Comparison of ENCODE assay signal across 3 cellular contexts in genomic region chr20:29448806-29449470, GRCh38.
TF ChIP-seq lines count a peak whose summit lies in the region.

No MANE protein-coding gene starts in this region.

TF ChIP-seq in SK-N-SH, 30 proteins besides CTCF, POLR2A, EP300 and RAD21 (continued from another document):
- no peak for TF ChIP-seq CHD2 (IDR thresholded peaks at IDR 0.05; ENCODE audit: low read length, partially characterized antibody)
- no peak for TF ChIP-seq FOXJ3 (CRISPR knock-in tag; IDR thresholded peaks at IDR 0.05)
- TF ChIP-seq, protein P1, sequence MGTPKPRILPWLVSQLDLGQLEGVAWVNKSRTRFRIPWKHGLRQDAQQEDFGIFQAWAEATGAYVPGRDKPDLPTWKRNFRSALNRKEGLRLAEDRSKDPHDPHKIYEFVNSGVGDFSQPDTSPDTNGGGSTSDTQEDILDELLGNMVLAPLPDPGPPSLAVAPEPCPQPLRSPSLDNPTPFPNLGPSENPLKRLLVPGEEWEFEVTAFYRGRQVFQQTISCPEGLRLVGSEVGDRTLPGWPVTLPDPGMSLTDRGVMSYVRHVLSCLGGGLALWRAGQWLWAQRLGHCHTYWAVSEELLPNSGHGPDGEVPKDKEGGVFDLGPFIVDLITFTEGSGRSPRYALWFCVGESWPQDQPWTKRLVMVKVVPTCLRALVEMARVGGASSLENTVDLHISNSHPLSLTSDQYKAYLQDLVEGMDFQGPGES (IDR thresholded peaks at IDR 0.05; ENCODE audit: low read depth, low read length), result no peak
- TF ChIP-seq YY1 (IDR thresholded peaks at IDR 0.05; ENCODE audit: low read depth), result no peak
- TF ChIP-seq MXI1 (IDR thresholded peaks at IDR 0.05; ENCODE audit: low read depth, low read length), result no peak
- no peak for TF ChIP-seq SIN3A (IDR thresholded peaks at IDR 0.05; ENCODE audit: borderline replicate concordance, low read depth, low read length)
- TF ChIP-seq, protein P2, sequence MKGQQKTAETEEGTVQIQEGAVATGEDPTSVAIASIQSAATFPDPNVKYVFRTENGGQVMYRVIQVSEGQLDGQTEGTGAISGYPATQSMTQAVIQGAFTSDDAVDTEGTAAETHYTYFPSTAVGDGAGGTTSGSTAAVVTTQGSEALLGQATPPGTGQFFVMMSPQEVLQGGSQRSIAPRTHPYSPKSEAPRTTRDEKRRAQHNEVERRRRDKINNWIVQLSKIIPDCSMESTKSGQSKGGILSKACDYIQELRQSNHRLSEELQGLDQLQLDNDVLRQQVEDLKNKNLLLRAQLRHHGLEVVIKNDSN (IDR thresholded peaks at IDR 0.05; ENCODE audit: borderline replicate concordance, low read depth), result no peak
- TF ChIP-seq POLR2AphosphoS5 (IDR thresholded peaks at IDR 0.05; ENCODE audit: low read depth, low read length), result no peak
- no peak for TF ChIP-seq MEF2A (IDR thresholded peaks at IDR 0.05; ENCODE audit: borderline replicate concordance, low read depth)
- TF ChIP-seq, protein P3, sequence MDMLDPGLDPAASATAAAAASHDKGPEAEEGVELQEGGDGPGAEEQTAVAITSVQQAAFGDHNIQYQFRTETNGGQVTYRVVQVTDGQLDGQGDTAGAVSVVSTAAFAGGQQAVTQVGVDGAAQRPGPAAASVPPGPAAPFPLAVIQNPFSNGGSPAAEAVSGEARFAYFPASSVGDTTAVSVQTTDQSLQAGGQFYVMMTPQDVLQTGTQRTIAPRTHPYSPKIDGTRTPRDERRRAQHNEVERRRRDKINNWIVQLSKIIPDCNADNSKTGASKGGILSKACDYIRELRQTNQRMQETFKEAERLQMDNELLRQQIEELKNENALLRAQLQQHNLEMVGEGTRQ (IDR thresholded peaks at IDR 0.05; ENCODE audit: borderline replicate concordance, low read depth, low read length), result no peak

TF ChIP-seq in SK-N-SH treated with all-trans-retinoic acid at 6 μM for 48 hours, 23 proteins besides CTCF, POLR2A, EP300 and RAD21 (continued from another document and continues in another):
- TF ChIP-seq CSRNP3 (CRISPR knock-in tag; IDR thresholded peaks at IDR 0.05), result no peak
- no peak for TF ChIP-seq GLIS3 (CRISPR knock-in tag; IDR thresholded peaks at IDR 0.05)
- TF ChIP-seq TCF4 (CRISPR knock-in tag; IDR thresholded peaks at IDR 0.05; ENCODE audit: borderline replicate concordance), result no peak
- no peak for TF ChIP-seq CSDC2 (CRISPR knock-in tag; IDR thresholded peaks at IDR 0.05)
- no peak for TF ChIP-seq BACH2 (CRISPR knock-in tag; IDR thresholded peaks at IDR 0.05; ENCODE audit: borderline replicate concordance)
- no peak for TF ChIP-seq PATZ1 (CRISPR knock-in tag; IDR thresholded peaks at IDR 0.05; ENCODE audit: borderline replicate concordance)
- no peak for TF ChIP-seq TSHZ2 (CRISPR knock-in tag; IDR thresholded peaks at IDR 0.05)
- TF ChIP-seq ZNF565 (CRISPR knock-in tag; conservative IDR thresholded peaks at IDR 0.05; ENCODE audit: low read depth), result no peak
- no peak for TF ChIP-seq ZNF70 (CRISPR knock-in tag; IDR thresholded peaks at IDR 0.05)
- TF ChIP-seq POU6F1 (CRISPR knock-in tag; IDR thresholded peaks at IDR 0.05; ENCODE audit: borderline replicate concordance, low read depth), result no peak

TF ChIP-seq in GM23338, 12 proteins besides CTCF, POLR2A, EP300 and RAD21 (continued from another document):
- TF ChIP-seq, protein P4, sequence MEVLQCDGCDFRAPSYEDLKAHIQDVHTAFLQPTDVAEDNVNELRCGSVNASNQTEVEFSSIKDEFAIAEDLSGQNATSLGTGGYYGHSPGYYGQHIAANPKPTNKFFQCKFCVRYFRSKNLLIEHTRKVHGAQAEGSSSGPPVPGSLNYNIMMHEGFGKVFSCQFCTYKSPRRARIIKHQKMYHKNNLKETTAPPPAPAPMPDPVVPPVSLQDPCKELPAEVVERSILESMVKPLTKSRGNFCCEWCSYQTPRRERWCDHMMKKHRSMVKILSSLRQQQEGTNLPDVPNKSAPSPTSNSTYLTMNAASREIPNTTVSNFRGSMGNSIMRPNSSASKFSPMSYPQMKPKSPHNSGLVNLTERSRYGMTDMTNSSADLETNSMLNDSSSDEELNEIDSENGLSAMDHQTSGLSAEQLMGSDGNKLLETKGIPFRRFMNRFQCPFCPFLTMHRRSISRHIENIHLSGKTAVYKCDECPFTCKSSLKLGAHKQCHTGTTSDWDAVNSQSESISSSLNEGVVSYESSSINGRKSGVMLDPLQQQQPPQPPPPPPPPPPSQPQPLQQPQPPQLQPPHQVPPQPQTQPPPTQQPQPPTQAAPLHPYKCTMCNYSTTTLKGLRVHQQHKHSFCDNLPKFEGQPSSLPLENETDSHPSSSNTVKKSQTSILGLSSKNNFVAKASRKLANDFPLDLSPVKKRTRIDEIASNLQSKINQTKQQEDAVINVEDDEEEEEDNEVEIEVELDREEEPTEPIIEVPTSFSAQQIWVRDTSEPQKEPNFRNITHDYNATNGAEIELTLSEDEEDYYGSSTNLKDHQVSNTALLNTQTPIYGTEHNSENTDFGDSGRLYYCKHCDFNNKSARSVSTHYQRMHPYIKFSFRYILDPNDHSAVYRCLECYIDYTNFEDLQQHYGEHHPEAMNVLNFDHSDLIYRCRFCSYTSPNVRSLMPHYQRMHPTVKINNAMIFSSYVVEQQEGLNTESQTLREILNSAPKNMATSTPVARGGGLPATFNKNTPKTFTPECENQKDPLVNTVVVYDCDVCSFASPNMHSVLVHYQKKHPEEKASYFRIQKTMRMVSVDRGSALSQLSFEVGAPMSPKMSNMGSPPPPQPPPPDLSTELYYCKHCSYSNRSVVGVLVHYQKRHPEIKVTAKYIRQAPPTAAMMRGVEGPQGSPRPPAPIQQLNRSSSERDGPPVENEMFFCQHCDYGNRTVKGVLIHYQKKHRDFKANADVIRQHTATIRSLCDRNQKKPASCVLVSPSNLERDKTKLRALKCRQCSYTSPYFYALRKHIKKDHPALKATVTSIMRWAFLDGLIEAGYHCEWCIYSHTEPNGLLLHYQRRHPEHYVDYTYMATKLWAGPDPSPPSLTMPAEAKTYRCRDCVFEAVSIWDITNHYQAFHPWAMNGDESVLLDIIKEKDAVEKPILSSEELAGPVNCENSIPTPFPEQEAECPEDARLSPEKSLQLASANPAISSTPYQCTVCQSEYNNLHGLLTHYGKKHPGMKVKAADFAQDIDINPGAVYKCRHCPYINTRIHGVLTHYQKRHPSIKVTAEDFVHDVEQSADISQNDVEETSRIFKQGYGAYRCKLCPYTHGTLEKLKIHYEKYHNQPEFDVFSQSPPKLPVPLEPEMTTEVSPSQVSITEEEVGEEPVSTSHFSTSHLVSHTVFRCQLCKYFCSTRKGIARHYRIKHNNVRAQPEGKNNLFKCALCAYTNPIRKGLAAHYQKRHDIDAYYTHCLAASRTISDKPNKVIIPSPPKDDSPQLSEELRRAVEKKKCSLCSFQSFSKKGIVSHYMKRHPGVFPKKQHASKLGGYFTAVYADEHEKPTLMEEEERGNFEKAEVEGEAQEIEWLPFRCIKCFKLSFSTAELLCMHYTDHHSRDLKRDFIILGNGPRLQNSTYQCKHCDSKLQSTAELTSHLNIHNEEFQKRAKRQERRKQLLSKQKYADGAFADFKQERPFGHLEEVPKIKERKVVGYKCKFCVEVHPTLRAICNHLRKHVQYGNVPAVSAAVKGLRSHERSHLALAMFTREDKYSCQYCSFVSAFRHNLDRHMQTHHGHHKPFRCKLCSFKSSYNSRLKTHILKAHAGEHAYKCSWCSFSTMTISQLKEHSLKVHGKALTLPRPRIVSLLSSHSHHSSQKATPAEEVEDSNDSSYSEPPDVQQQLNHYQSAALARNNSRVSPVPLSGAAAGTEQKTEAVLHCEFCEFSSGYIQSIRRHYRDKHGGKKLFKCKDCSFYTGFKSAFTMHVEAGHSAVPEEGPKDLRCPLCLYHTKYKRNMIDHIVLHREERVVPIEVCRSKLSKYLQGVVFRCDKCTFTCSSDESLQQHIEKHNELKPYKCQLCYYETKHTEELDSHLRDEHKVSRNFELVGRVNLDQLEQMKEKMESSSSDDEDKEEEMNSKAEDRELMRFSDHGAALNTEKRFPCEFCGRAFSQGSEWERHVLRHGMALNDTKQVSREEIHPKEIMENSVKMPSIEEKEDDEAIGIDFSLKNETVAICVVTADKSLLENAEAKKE (CRISPR knock-in tag; IDR thresholded peaks at IDR 0.05), result no peak
- TF ChIP-seq NANOG (IDR thresholded peaks at IDR 0.05; ENCODE audit: borderline replicate concordance), result no peak
- TF ChIP-seq POLR2AphosphoS5 (IDR thresholded peaks at IDR 0.05; ENCODE audit: low read depth), result no peak
- no peak for TF ChIP-seq JUNB (IDR thresholded peaks at IDR 0.05; ENCODE audit: unreplicated experiment)
- TF ChIP-seq EZH2 (IDR thresholded peaks at IDR 0.05; ENCODE audit: low read depth, unreplicated experiment), result no peak
